8 cellular contexts compared by ENCODE assay signal in genomic region chr6:33248932-33249731, GRCh38.
DNase-seq lines count a peak whose midpoint lies in the region; ATAC-seq, FAIRE-seq and TF ChIP-seq lines count a peak whose summit lies in the region.

No MANE protein-coding gene starts in this region.

- no peaks in the 10 kb centered on the region for H3K9me3 ChIP-seq in Loucy (ENCODE audit: insufficient read depth, low read depth, low read length)

- H3K4me1 Mint-ChIP-seq in nephron progenitor cell, result peaks cover 36% of the 10 kb centered on the region
- peaks cover 47% of the 10 kb centered on the region for H3K4me1 Mint-ChIP-seq in stimulated activated naive CD8-positive, alpha-beta T cell treated with anti-CD3 and anti-CD28 coated beads, Interleukin-15, amount 100 ng/mL, for 72 hours

- FAIRE-seq in H54 (lab: Jason Lieb, UNC), result peak; percentile 85

- ATAC-seq in stimulated activated naive CD8-positive, alpha-beta T cell treated with anti-CD3 and anti-CD28 coated beads, Interleukin-15, amount 100 ng/mL, for 72 hours, result peak; percentile 90

- peaks cover 26% of the 10 kb centered on the region for H3K36me3 Mint-ChIP-seq in nephron progenitor cell (ENCODE audit: low read depth)

- no peaks in the 10 kb centered on the region for H3K9me2 ChIP-seq in Loucy (replicated peaks; ENCODE audit: low read depth, low read length)

- H3K27me3 Mint-ChIP-seq in nephron progenitor cell (ENCODE audit: low read depth, poor library complexity), result peaks cover 22% of the 10 kb centered on the region
- no peaks in the 10 kb centered on the region for H3K27me3 Mint-ChIP-seq in stimulated activated naive CD8-positive, alpha-beta T cell treated with anti-CD3 and anti-CD28 coated beads, Interleukin-15, amount 100 ng/mL, for 72 hours

- no peaks in the 10 kb centered on the region for H4K20me1 ChIP-seq in Loucy (ENCODE audit: insufficient read depth, low read length, poor library complexity, severe bottlenecking)

- no peaks in the 10 kb centered on the region for H3K9me3 Mint-ChIP-seq in nephron progenitor cell
- no peaks in the 10 kb centered on the region for H3K9me3 Mint-ChIP-seq in stimulated activated naive CD8-positive, alpha-beta T cell treated with anti-CD3 and anti-CD28 coated beads, Interleukin-15, amount 100 ng/mL, for 72 hours

- TF ChIP-seq POLR2A in H54 (IDR thresholded peaks at IDR 0.05; ENCODE audit: low read depth, low read length) (peak; percentile 81), Raji (IDR thresholded peaks at IDR 0.05; ENCODE audit: insufficient read depth, low read depth, low read length) (peak; percentile 95)

- peak overlapping the region; percentile 93 for H3K27ac Mint-ChIP-seq in nephron progenitor cell
- peak overlapping the region; percentile 96 to 99 for H3K27ac Mint-ChIP-seq in stimulated activated naive CD8-positive, alpha-beta T cell treated with anti-CD3 and anti-CD28 coated beads, Interleukin-15, amount 100 ng/mL, for 72 hours

- H3K27me3 ChIP-seq in Loucy (ENCODE audit: insufficient read depth, low read length, poor library complexity, severe bottlenecking), result no peaks in the 10 kb centered on the region

- H3K79me2 ChIP-seq in Loucy (ENCODE audit: insufficient read depth, low read length), result peaks cover 13% of the 10 kb centered on the region

- H3K4me2 ChIP-seq in Loucy (ENCODE audit: low read depth, low read length, poor library complexity, severe bottlenecking), result peak overlapping the region; percentile 99

- H2AFZ ChIP-seq in Loucy (ENCODE audit: low read length), result peak overlapping the region; percentile 91

- DNase-seq in ELF-1 (ENCODE audit: low read depth, low spot score) (peak; percentile 99), H54 (ENCODE audit: insufficient read length, low spot score) (peak; percentile 73), activated gamma-delta T cell (lab: John Stamatoyannopoulos, UW) (peak; percentile 83), fibroblast of the conjunctiva (ENCODE audit: low read depth) (peak; percentile 100), nephron progenitor cell (peak; percentile 96)
- peak; percentile 97 to 99 for DNase-seq in stimulated activated naive CD8-positive, alpha-beta T cell treated with anti-CD3 and anti-CD28 coated beads, Interleukin-15, amount 100 ng/mL, for 72 hours

- TF ChIP-seq CTCF in Loucy (conservative IDR thresholded peaks at IDR 0.05; ENCODE audit: low read length) (no peak), nephron progenitor cell (IDR thresholded peaks at IDR 0.05) (no peak)

- peak overlapping the region; percentile 84 for H3K4me3 Mint-ChIP-seq in nephron progenitor cell
- peak overlapping the region; percentile 90 to 94 for H3K4me3 Mint-ChIP-seq in stimulated activated naive CD8-positive, alpha-beta T cell treated with anti-CD3 and anti-CD28 coated beads, Interleukin-15, amount 100 ng/mL, for 72 hours

- H3K9ac ChIP-seq in Loucy (ENCODE audit: low read depth, low read length, poor library complexity, severe bottlenecking), result peak overlapping the region; percentile 94

- peaks cover 4% of the 10 kb centered on the region; the same call in 1 of the 2 replicates for H3K36me3 ChIP-seq in Loucy (ENCODE audit: insufficient read depth, low read length)

- peak overlapping the region; percentile 86 for H3K4me3 ChIP-seq in Loucy (ENCODE audit: low read length, poor library complexity, severe bottlenecking)

- no peaks in the 10 kb centered on the region for H3F3A ChIP-seq in Loucy (ENCODE audit: low read depth)

- H3K4me1 ChIP-seq in Loucy (ENCODE audit: insufficient read depth, low read length, poor library complexity, severe bottlenecking), result peaks cover 22% of the 10 kb centered on the region

Comparison
In these comparisons a context has a peak if more than half of its experiments do, and no peak if none do; other contexts are left out.
1. Peak in every context shown above with its lines: DNase-seq, ATAC-seq and H3K4me3 ChIP-seq.